8 cellular contexts compared by ENCODE assay signal in genomic region chr16:31073073-31073822, GRCh38. TPM values are rescaled to one million over a fixed set of nuclear protein-coding genes. Genes with fewer than 3 reads are reported as not detected.
DNase-seq lines count a peak whose midpoint lies in the region; ATAC-seq and FAIRE-seq lines count a peak whose summit lies in the region.

No MANE protein-coding gene starts in this region.

- WGBS in right cardiac atrium = under 1% methylated on average over 83 of the region's 83 CpGs

- peak overlapping the region; percentile 94 for H3K4me3 ChIP-seq in right cardiac atrium (ENCODE audit: low read length)

- no peak for FAIRE-seq in urothelium cell line (lab: Jason Lieb, UNC)

- ATAC-seq in GM18499 (IDR thresholded peaks at IDR 0.05; ENCODE audit: insufficient read depth, unreplicated experiment) (peak; percentile 34), HG02840 (IDR thresholded peaks at IDR 0.05; ENCODE audit: low FRiP score, unreplicated experiment) (peak; percentile 61), right cardiac atrium (peak; percentile 91 to 92)

- H3K27ac ChIP-seq in right cardiac atrium (ENCODE audit: low read length) = peak overlapping the region; percentile 95

- no peaks in the 10 kb centered on the region for H3K9me3 ChIP-seq in right cardiac atrium (ENCODE audit: control insufficient read depth, low read length)

- peak; percentile 94 for DNase-seq in NCI-H146 (lab: John Stamatoyannopoulos, UW)
- DNase-seq in T-helper 2 cell = peak; percentile 78 to 90 (median 84)
- peak; percentile 56 to 96 (median 88) for DNase-seq in anterior cingulate cortex (lab: John Stamatoyannopoulos, UW)
- peak; percentile 92 to 97 (median 96) for DNase-seq in right cardiac atrium
- DNase-seq in putamen (ENCODE audit: low spot score) = peak; percentile 90
- DNase-seq in urothelium cell line (ENCODE audit: low spot score) = peak; percentile 80

- H3K27me3 ChIP-seq in right cardiac atrium (ENCODE audit: control insufficient read depth, insufficient read depth) = no peaks in the 10 kb centered on the region

- H3K4me1 ChIP-seq in right cardiac atrium (ENCODE audit: control insufficient read depth, insufficient read depth, low read length) = peaks cover 7% of the 10 kb centered on the region

- intact Hi-C loops in right cardiac atrium (cut with DNase I) = loop anchor here in 1 of 4 donors (5.0 to 10.0 kb wide), 2 partner anchors 41 to 88 kb away; partner anchors contain the start of genes HSD3B7 and STX4

RNA-seq across cellular contexts. Expression of gene ZNF668, which starts 0.8 kb away (rescaled TPM):
- total RNA-seq in right cardiac atrium = 1 to 10 TPM; 4.6 to 6.6 (median 4.9) TPM
- 5.7 TPM for polyA plus RNA-seq in right cardiac atrium

RNA-seq across cellular contexts. Expression of gene ZNF646, which starts 1.0 kb away (rescaled TPM):
- 10 to 100 TPM in 1 of 4 donors, 1 to 10 TPM in 3; 7.8 to 10.3 (median 9.3) TPM for total RNA-seq in right cardiac atrium
- polyA plus RNA-seq in right cardiac atrium = 6.4 TPM

RNA-seq across cellular contexts. Expression of gene PRSS53, which starts 15.5 kb away (rescaled TPM):
- total RNA-seq in right cardiac atrium = 1 to 10 TPM in 2 of 4 donors, under 1 TPM in 2; 0.36 to 1.5 (median 0.88) TPM
- polyA plus RNA-seq in right cardiac atrium = 0.79 TPM

RNA-seq across cellular contexts. Expression of gene VKORC1, which starts 21.3 kb away (rescaled TPM):
- total RNA-seq in right cardiac atrium = 10 to 100 TPM; 40.8 to 56.0 (median 47.1) TPM
- polyA plus RNA-seq in right cardiac atrium = 68.0 TPM

RNA-seq across cellular contexts. Expression of gene BCKDK, which starts 34.9 kb away (rescaled TPM):
- 10 to 100 TPM; 43.8 to 50.8 (median 48.3) TPM for total RNA-seq in right cardiac atrium
- 42.2 TPM for polyA plus RNA-seq in right cardiac atrium

Comparison
In these comparisons a context has a peak if more than half of its experiments do, and no peak if none do; other contexts are left out.
1. Peak in every context shown above with its lines: DNase-seq, ATAC-seq, H3K4me3 ChIP-seq and H3K27ac ChIP-seq.
2. ATAC-seq: peak in every context shown above with its lines; median percentile 92 in right cardiac atrium; 61 in HG02840; 34 in GM18499.